In the genomic region with DNA sequence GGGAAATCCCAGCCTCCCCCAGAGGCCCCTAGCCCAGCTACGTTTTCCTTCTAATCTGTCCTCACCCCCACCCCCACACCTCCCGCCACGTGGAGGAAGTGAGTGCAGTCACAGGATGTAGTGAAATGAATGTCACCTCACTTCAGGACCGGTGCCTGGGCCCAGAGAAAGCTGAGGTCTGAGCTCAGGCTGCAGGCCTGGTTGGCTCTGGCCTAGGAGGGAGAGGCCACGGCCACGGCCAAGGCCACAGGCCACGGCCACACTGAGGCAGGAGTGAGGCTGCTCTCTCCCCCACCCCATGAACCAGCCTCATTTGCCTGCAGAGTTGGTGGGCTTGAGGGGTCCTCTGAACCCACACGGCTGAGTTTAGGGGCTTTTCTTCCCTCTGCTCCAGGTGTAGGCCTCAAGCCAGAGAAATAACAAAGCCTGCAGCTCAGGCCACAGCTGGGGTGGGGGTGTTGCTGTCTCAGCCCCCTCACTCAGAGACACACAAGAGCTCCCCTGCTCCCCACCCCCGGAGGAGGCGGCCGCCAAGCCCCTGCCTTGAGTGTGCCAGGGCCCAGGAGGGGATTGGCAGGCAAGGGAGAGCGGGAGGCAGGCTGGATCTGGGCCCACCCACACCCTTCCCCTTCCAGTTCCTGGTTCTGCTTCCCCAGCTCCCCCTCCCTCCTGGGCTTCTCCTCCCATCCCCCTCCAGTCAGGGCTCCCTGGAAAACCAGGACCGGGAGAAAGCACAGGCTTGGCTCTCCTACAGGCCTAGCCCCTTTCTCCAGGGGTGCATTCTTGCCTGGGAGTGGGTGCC, we compare ENCODE assay signal across 1 cellular context.
TF ChIP-seq lines count a peak whose summit lies in the region.

No MANE protein-coding gene starts in this region.

TF ChIP-seq in SK-N-SH, 30 proteins besides CTCF, POLR2A, EP300 and RAD21 (continued from another document):
- TF ChIP-seq, protein P1, sequence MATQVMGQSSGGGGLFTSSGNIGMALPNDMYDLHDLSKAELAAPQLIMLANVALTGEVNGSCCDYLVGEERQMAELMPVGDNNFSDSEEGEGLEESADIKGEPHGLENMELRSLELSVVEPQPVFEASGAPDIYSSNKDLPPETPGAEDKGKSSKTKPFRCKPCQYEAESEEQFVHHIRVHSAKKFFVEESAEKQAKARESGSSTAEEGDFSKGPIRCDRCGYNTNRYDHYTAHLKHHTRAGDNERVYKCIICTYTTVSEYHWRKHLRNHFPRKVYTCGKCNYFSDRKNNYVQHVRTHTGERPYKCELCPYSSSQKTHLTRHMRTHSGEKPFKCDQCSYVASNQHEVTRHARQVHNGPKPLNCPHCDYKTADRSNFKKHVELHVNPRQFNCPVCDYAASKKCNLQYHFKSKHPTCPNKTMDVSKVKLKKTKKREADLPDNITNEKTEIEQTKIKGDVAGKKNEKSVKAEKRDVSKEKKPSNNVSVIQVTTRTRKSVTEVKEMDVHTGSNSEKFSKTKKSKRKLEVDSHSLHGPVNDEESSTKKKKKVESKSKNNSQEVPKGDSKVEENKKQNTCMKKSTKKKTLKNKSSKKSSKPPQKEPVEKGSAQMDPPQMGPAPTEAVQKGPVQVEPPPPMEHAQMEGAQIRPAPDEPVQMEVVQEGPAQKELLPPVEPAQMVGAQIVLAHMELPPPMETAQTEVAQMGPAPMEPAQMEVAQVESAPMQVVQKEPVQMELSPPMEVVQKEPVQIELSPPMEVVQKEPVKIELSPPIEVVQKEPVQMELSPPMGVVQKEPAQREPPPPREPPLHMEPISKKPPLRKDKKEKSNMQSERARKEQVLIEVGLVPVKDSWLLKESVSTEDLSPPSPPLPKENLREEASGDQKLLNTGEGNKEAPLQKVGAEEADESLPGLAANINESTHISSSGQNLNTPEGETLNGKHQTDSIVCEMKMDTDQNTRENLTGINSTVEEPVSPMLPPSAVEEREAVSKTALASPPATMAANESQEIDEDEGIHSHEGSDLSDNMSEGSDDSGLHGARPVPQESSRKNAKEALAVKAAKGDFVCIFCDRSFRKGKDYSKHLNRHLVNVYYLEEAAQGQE (IDR thresholded peaks at IDR 0.05; ENCODE audit: low read depth, low read length): no peak
- TF ChIP-seq FOSL2 (IDR thresholded peaks at IDR 0.05; ENCODE audit: borderline replicate concordance, low read depth): no peak
- TF ChIP-seq TEAD4 (IDR thresholded peaks at IDR 0.05; ENCODE audit: borderline replicate concordance, insufficient read depth): no peak
- no peak for TF ChIP-seq RXRA (IDR thresholded peaks at IDR 0.05; ENCODE audit: borderline replicate concordance, low read depth)
- TF ChIP-seq, protein P2, sequence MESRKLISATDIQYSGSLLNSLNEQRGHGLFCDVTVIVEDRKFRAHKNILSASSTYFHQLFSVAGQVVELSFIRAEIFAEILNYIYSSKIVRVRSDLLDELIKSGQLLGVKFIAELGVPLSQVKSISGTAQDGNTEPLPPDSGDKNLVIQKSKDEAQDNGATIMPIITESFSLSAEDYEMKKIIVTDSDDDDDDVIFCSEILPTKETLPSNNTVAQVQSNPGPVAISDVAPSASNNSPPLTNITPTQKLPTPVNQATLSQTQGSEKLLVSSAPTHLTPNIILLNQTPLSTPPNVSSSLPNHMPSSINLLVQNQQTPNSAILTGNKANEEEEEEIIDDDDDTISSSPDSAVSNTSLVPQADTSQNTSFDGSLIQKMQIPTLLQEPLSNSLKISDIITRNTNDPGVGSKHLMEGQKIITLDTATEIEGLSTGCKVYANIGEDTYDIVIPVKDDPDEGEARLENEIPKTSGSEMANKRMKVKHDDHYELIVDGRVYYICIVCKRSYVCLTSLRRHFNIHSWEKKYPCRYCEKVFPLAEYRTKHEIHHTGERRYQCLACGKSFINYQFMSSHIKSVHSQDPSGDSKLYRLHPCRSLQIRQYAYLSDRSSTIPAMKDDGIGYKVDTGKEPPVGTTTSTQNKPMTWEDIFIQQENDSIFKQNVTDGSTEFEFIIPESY (IDR thresholded peaks at IDR 0.05; ENCODE audit: borderline replicate concordance, low read depth): no peak
- peak; percentile 97 for TF ChIP-seq CHD2 (IDR thresholded peaks at IDR 0.05; ENCODE audit: low read length, partially characterized antibody)
- peak; percentile 43; the same call in 1 of the 2 replicates for TF ChIP-seq MXI1 (IDR thresholded peaks at IDR 0.05; ENCODE audit: low read depth, low read length)
- TF ChIP-seq SMC3 (IDR thresholded peaks at IDR 0.05; ENCODE audit: low read depth, low read length): peak; percentile 14; the same call in 1 of the 2 replicates
- TF ChIP-seq, protein P3, sequence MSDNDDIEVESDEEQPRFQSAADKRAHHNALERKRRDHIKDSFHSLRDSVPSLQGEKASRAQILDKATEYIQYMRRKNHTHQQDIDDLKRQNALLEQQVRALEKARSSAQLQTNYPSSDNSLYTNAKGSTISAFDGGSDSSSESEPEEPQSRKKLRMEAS (IDR thresholded peaks at IDR 0.05; ENCODE audit: low read depth): no peak
- TF ChIP-seq, protein P4, sequence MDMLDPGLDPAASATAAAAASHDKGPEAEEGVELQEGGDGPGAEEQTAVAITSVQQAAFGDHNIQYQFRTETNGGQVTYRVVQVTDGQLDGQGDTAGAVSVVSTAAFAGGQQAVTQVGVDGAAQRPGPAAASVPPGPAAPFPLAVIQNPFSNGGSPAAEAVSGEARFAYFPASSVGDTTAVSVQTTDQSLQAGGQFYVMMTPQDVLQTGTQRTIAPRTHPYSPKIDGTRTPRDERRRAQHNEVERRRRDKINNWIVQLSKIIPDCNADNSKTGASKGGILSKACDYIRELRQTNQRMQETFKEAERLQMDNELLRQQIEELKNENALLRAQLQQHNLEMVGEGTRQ (IDR thresholded peaks at IDR 0.05; ENCODE audit: borderline replicate concordance, low read depth, low read length): no peak
- TF ChIP-seq NRF1 (IDR thresholded peaks at IDR 0.05; ENCODE audit: low read depth, low read length): no peak
- TF ChIP-seq JUND (IDR thresholded peaks at IDR 0.05): no peak
- TF ChIP-seq EZH2phosphoT487 (IDR thresholded peaks at IDR 0.05; ENCODE audit: borderline replicate concordance, low read depth): no peak
- no peak for TF ChIP-seq TAF1 (IDR thresholded peaks at IDR 0.05; ENCODE audit: borderline replicate concordance, low read depth, low read length)
- TF ChIP-seq ELF1 (IDR thresholded peaks at IDR 0.05): no peak
- TF ChIP-seq, protein P5, sequence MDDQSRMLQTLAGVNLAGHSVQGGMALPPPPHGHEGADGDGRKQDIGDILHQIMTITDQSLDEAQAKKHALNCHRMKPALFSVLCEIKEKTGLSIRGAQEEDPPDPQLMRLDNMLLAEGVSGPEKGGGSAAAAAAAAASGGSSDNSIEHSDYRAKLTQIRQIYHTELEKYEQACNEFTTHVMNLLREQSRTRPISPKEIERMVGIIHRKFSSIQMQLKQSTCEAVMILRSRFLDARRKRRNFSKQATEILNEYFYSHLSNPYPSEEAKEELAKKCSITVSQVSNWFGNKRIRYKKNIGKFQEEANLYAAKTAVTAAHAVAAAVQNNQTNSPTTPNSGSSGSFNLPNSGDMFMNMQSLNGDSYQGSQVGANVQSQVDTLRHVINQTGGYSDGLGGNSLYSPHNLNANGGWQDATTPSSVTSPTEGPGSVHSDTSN (IDR thresholded peaks at IDR 0.05): no peak
- peak; percentile 25; the same call in 1 of the 2 replicates for TF ChIP-seq GATA2 (CRISPR knock-in tag; IDR thresholded peaks at IDR 0.05)
